ENCODE assay signal across 15 cellular contexts in genomic region chr10:102500621-102501149, GRCh38. TPM values are rescaled to one million over a fixed set of nuclear protein-coding genes. Genes with fewer than 3 reads are reported as not detected.
A peak's percentile ranks its signal among the peaks of the same experiment; 100 is the strongest.
DNase-seq lines count a peak whose midpoint lies in the region; ATAC-seq and TF ChIP-seq lines count a peak whose summit lies in the region.
"Had no signal": no experiment of that assay in that cellular context is flagged by ENCODE, and none has a peak within 500 bp of the region (broad histone marks: within the 10 kb centered on the region; RNA-seq: fewer than 3 reads in every experiment).

No MANE protein-coding gene starts in this region.

- no peaks in the 10 kb centered on the region for H3K9me2 ChIP-seq in PC-9 (ENCODE audit: insufficient read depth)

- H3K9me3 Mint-ChIP-seq in T-helper 1 cell treated with Interleukin-12 subunit alpha and Interleukin-12 subunit beta and Interleukin-4 antibody, amounts not matched to agents 30 μg/mL and 1 μg/mL, for 36 hours = no peaks in the 10 kb centered on the region
- H3K9me3 Mint-ChIP-seq in stimulated activated effector memory CD8-positive, alpha-beta T cell treated with anti-CD3 and anti-CD28 coated beads, Interleukin-12 subunit alpha, Interleukin-12 subunit beta, amount 100 ng/mL, for 72 hours = no peaks in the 10 kb centered on the region

- no TSS peak for BruUV-seq in PC-9 (replicated peaks; lab: Mats Ljungman, UMichigan)

- H3K27ac Mint-ChIP-seq in T-helper 1 cell treated with Interleukin-12 subunit alpha and Interleukin-12 subunit beta and Interleukin-4 antibody, amounts not matched to agents 30 μg/mL and 1 μg/mL, for 36 hours = peak overlapping the region; percentile 32
- peak overlapping the region; percentile 26 for H3K27ac Mint-ChIP-seq in stimulated activated effector memory CD8-positive, alpha-beta T cell treated with anti-CD3 and anti-CD28 coated beads, Interleukin-12 subunit alpha, Interleukin-12 subunit beta, amount 100 ng/mL, for 72 hours
- H3K27ac Mint-ChIP-seq: activated naive CD8-positive, alpha-beta T cell had no signal

- CTCF ChIA-PET in PC-9 (lab: Charles Lee) = no interaction called here

- no peaks in the 10 kb centered on the region for H3K36me3 ChIP-seq in PC-9 (ENCODE audit: low read depth)
- H3K36me3 ChIP-seq in iPS-18a (ENCODE audit: control insufficient read depth, low read depth, low read length) = no peaks in the 10 kb centered on the region

- peaks cover 25% of the 10 kb centered on the region for H3K4me1 Mint-ChIP-seq in T-helper 1 cell treated with Interleukin-12 subunit alpha and Interleukin-12 subunit beta and Interleukin-4 antibody, amounts not matched to agents 30 μg/mL and 1 μg/mL, for 36 hours (ENCODE audit: low read depth)
- peaks cover 27% of the 10 kb centered on the region for H3K4me1 Mint-ChIP-seq in stimulated activated effector memory CD8-positive, alpha-beta T cell treated with anti-CD3 and anti-CD28 coated beads, Interleukin-12 subunit alpha, Interleukin-12 subunit beta, amount 100 ng/mL, for 72 hours

- H3K36me3 Mint-ChIP-seq in T-helper 1 cell treated with Interleukin-12 subunit alpha and Interleukin-12 subunit beta and Interleukin-4 antibody, amounts not matched to agents 30 μg/mL and 1 μg/mL, for 36 hours (ENCODE audit: low read depth) = peaks cover 3% of the 10 kb centered on the region
- peaks cover 32% of the 10 kb centered on the region for H3K36me3 Mint-ChIP-seq in stimulated activated effector memory CD8-positive, alpha-beta T cell treated with anti-CD3 and anti-CD28 coated beads, Interleukin-12 subunit alpha, Interleukin-12 subunit beta, amount 100 ng/mL, for 72 hours

- H3K9me3 ChIP-seq in PC-9 (ENCODE audit: insufficient read depth, low read depth) = no peaks in the 10 kb centered on the region
- H3K9me3 ChIP-seq in iPS-18a (ENCODE audit: control insufficient read depth, low read depth, low read length) = no peaks in the 10 kb centered on the region

- H3K4me2 ChIP-seq in PC-9 = peak overlapping the region; percentile 97

- POLR2A ChIA-PET in PC-9 (lab: Charles Lee; ENCODE audit: unreplicated experiment) = interaction anchor here (0.6 to 0.7 kb wide), 2 partner anchors 106 to 349 kb away, joined by 3 read pairs; no protein-coding TSS in a partner anchor

- H3K27me3 ChIP-seq in PC-9 (ENCODE audit: insufficient read depth, low read depth) (no peaks in the 10 kb centered on the region), iPS-18a (ENCODE audit: control insufficient read depth, insufficient read depth, low read length) (peaks cover 11% of the 10 kb centered on the region)

- intact Hi-C loops in PC-9 (cut with micrococcal nuclease; ENCODE audit: unreplicated experiment) = loop anchor here (5.0 to 10.0 kb wide), 2 partner anchors 82 to 346 kb away; partner anchors contain the start of gene NOLC1

- H3K79me2 ChIP-seq in PC-9 (ENCODE audit: low read depth) = peaks cover 64% of the 10 kb centered on the region

- no peaks in the 10 kb centered on the region for H3K27me3 Mint-ChIP-seq in T-helper 1 cell treated with Interleukin-12 subunit alpha and Interleukin-12 subunit beta and Interleukin-4 antibody, amounts not matched to agents 30 μg/mL and 1 μg/mL, for 36 hours (ENCODE audit: low read depth)
- H3K27me3 Mint-ChIP-seq: activated naive CD8-positive, alpha-beta T cell had no signal

- DNase-seq in T-helper 1 cell = no peak
- DNase-seq in PC-9 = no peak
- no peak for DNase-seq in stimulated activated effector memory CD8-positive, alpha-beta T cell treated with anti-CD3 and anti-CD28 coated beads, Interleukin-12 subunit alpha, Interleukin-12 subunit beta, amount 100 ng/mL, for 72 hours (ENCODE audit: low spot score in 2 of 2)
- DNase-seq: KG1; kidney; stimulated activated CD4-positive, alpha-beta T cell treated with anti-CD3 and anti-CD28 coated beads, Interleukin-4, amount 100 ng/mL, for 24 hours had no signal

- no peak overlapping the region for H3K9ac ChIP-seq in iPS-18a (ENCODE audit: low read length)

- no peak overlapping the region for H2AFZ ChIP-seq in PC-9

- no peak for ATAC-seq in stimulated activated effector memory CD8-positive, alpha-beta T cell treated with anti-CD3 and anti-CD28 coated beads, Interleukin-12 subunit alpha, Interleukin-12 subunit beta, amount 100 ng/mL, for 72 hours
- ATAC-seq in HG03039 (IDR thresholded peaks at IDR 0.05; ENCODE audit: unreplicated experiment) (no peak), HG03354 (IDR thresholded peaks at IDR 0.05; ENCODE audit: poor library complexity, severe bottlenecking, unreplicated experiment) (no peak), HG03097 (IDR thresholded peaks at IDR 0.05; ENCODE audit: low FRiP score, unreplicated experiment) (no peak)

- peaks cover 13% of the 10 kb centered on the region for H3F3A ChIP-seq in PC-9 (ENCODE audit: insufficient read depth, low read depth)

- no peak overlapping the region for H3K27ac ChIP-seq in PC-9
- H3K27ac ChIP-seq in iPS-18a (ENCODE audit: low read length) = no peak overlapping the region

- H3K4me3 Mint-ChIP-seq in T-helper 1 cell treated with Interleukin-12 subunit alpha and Interleukin-12 subunit beta and Interleukin-4 antibody, amounts not matched to agents 30 μg/mL and 1 μg/mL, for 36 hours = peak overlapping the region; percentile 8
- no peak overlapping the region for H3K4me3 Mint-ChIP-seq in stimulated activated effector memory CD8-positive, alpha-beta T cell treated with anti-CD3 and anti-CD28 coated beads, Interleukin-12 subunit alpha, Interleukin-12 subunit beta, amount 100 ng/mL, for 72 hours

- H3K4me1 ChIP-seq in PC-9 (replicated peaks; ENCODE audit: insufficient read depth) (peaks cover 14% of the 10 kb centered on the region; the same call in 1 of the 2 replicates), iPS-18a (ENCODE audit: control insufficient read depth, low read depth, low read length) (peaks cover 6% of the 10 kb centered on the region)

- H4K20me1 ChIP-seq in PC-9 (ENCODE audit: insufficient read depth) = peaks cover 10% of the 10 kb centered on the region

- peak overlapping the region; percentile 67; the same call in 1 of the 2 replicates for H3K4me3 ChIP-seq in PC-9
- H3K4me3 ChIP-seq in iPS-18a (ENCODE audit: low read length) = peak overlapping the region; percentile 89

- no peak for TF ChIP-seq CTCF in PC-9 (conservative IDR thresholded peaks at IDR 0.05)

RNA-seq across cellular contexts. Expression of gene ACTR1A, which starts 1.8 kb away (rescaled TPM):
- 25.8 and 29.4 TPM in 2 replicates for total RNA-seq in PC-9 (2021)

RNA-seq across cellular contexts. Expression of gene SUFU, which starts 3.1 kb away (rescaled TPM):
- 16.9 and 20.2 TPM in 2 replicates for total RNA-seq in PC-9 (2021)

RNA-seq across cellular contexts. Expression of gene C10orf95, which starts 49.3 kb away (rescaled TPM):
- 1.0 and 1.4 TPM in 2 replicates for total RNA-seq in PC-9 (2021)
- total RNA-seq: A172, H4, osteocyte had no signal
